10 cellular contexts compared by ENCODE assay signal in genomic region chr1:154222918-154223317, GRCh38. TPM values are rescaled to one million over a fixed set of nuclear protein-coding genes. Genes with fewer than 3 reads are reported as not detected.
DNase-seq lines count a peak whose midpoint lies in the region; ATAC-seq and TF ChIP-seq lines count a peak whose summit lies in the region.
"Had no signal": no experiment of that assay in that cellular context is flagged by ENCODE, and none has a peak within 500 bp of the region (broad histone marks: within the 10 kb centered on the region; RNA-seq: fewer than 3 reads in every experiment).

No MANE protein-coding gene starts in this region.

- no peak for TF ChIP-seq CTCF in HEK293 (tag by site-specific recombination; IDR thresholded peaks at IDR 0.05)
- TF ChIP-seq CTCF in mesothelial cell of epicardium (IDR thresholded peaks at IDR 0.05; ENCODE audit: unreplicated experiment): no peak
- no peak for TF ChIP-seq CTCF in adrenal gland (IDR thresholded peaks at IDR 0.05)

- intact Hi-C loops in adrenal gland (cut with DNase I): no loop called here

- H3K36me3 ChIP-seq in ACC112 (ENCODE audit: insufficient read depth, low read length) (peaks cover 41% of the 10 kb centered on the region), HEK293 (ENCODE audit: control insufficient read depth in 2 of 2, insufficient read depth in 1 of 2, low read length in 2 of 2) (peaks cover 31 to 61% of the 10 kb centered on the region in 2 experiments), adrenal gland (replicated peaks in 1 of 2) (peaks cover 0 to 41% of the 10 kb centered on the region in 2 donors)

- H3K4me3 Mint-ChIP-seq in activated naive CD8-positive, alpha-beta T cell treated with anti-CD3 and anti-CD28 coated beads for 36 hours: peak overlapping the region; percentile 94
- peak overlapping the region; percentile 88 for H3K4me3 Mint-ChIP-seq in mesothelial cell of epicardium

- CTCF ChIA-PET in HEK293 (lab: Yijun Ruan, JAX): interaction anchor here (0.6 to 2.5 kb wide), 4 partner anchors 24 to 254 kb away, joined by 3 to 8 read pairs (median 4); no protein-coding TSS in a partner anchor

- H3K27ac Mint-ChIP-seq in activated naive CD8-positive, alpha-beta T cell treated with anti-CD3 and anti-CD28 coated beads for 36 hours: peak overlapping the region; percentile 83
- peak overlapping the region; percentile 84 for H3K27ac Mint-ChIP-seq in mesothelial cell of epicardium

- POLR2A ChIA-PET in HEK293 (lab: Yijun Ruan, JAX): no interaction called here

- 0 out of 2 replicates have a peak overlapping the region, but pooled peaks have one; percentile 5 for H3K27ac ChIP-seq in ACC112 (ENCODE audit: low read depth, low read length)
- H3K27ac ChIP-seq in HEK293 (ENCODE audit: extremely low read depth, low read depth, low read length): no peak overlapping the region
- H3K27ac ChIP-seq in adrenal gland: peak overlapping the region in 2 of 5 donors; percentile 90 to 100

- ATAC-seq in HG02610 (IDR thresholded peaks at IDR 0.05; ENCODE audit: unreplicated experiment) (no peak), HG03460 (IDR thresholded peaks at IDR 0.05; ENCODE audit: unreplicated experiment) (no peak)
- ATAC-seq: gastroesophageal sphincter had no signal

- H3K79me2 ChIP-seq in ACC112 (ENCODE audit: control insufficient read depth, insufficient read depth, low read length, unreplicated experiment): peaks cover 97% of the 10 kb centered on the region

- peaks cover 62% of the 10 kb centered on the region for H3K4me1 Mint-ChIP-seq in activated naive CD8-positive, alpha-beta T cell treated with anti-CD3 and anti-CD28 coated beads for 36 hours
- peaks cover 49% of the 10 kb centered on the region for H3K4me1 Mint-ChIP-seq in mesothelial cell of epicardium

- H3K9me3 ChIP-seq in HEK293 (ENCODE audit: control insufficient read depth, insufficient read depth, low read depth, low read length) (no peaks in the 10 kb centered on the region), adrenal gland (replicated peaks in 1 of 3) (no peaks in the 10 kb centered on the region)
- H3K9me3 ChIP-seq: gastroesophageal sphincter had no signal

- peaks cover 45% of the 10 kb centered on the region for H3K4me1 ChIP-seq in ACC112 (ENCODE audit: control insufficient read depth, insufficient read depth, low read length, unreplicated experiment)
- no peaks in the 10 kb centered on the region for H3K4me1 ChIP-seq in HEK293 (ENCODE audit: control insufficient read depth, insufficient read depth, low read length)
- peaks cover 30 to 51% of the 10 kb centered on the region in 2 donors for H3K4me1 ChIP-seq in adrenal gland (replicated peaks in 1 of 2)

- H2AFZ ChIP-seq in ACC112 (ENCODE audit: low read length, unreplicated experiment): no peak overlapping the region

- no peak for TF ChIP-seq POLR2A in adrenal gland (IDR thresholded peaks at IDR 0.05)

- H3K4me3 ChIP-seq in ACC112 (ENCODE audit: low read depth, low read length) (peak overlapping the region; percentile 100), HEK293 (ENCODE audit: low read depth, low read length) (no peak overlapping the region; the same call in 1 of the 2 replicates), adrenal gland (peak overlapping the region in 1 of 4 donors; percentile 93)

- WGBS in adrenal gland, 4 donors: 70 to 79% (median 71%) methylated on average over 1 of the region's 1 CpG

- peaks cover 8% of the 10 kb centered on the region for H3K9me3 Mint-ChIP-seq in activated naive CD8-positive, alpha-beta T cell treated with anti-CD3 and anti-CD28 coated beads for 36 hours
- H3K9me3 Mint-ChIP-seq in mesothelial cell of epicardium: no peaks in the 10 kb centered on the region

- DNase-seq in activated naive CD8-positive, alpha-beta T cell treated with anti-CD3 and anti-CD28 coated beads for 36 hours: no peak
- DNase-seq in mesothelial cell of epicardium (ENCODE audit: low spot score in 2 of 2, unreplicated experiment in 2 of 2) (no peak), adrenal gland (no peak)
- DNase-seq in stimulated activated CD4-positive, alpha-beta T cell treated with anti-CD3 and anti-CD28 coated beads, Interleukin-4, amount 100 ng/mL, for 24 hours: no peak
- DNase-seq: NCI-H69 had no signal

- H3K27me3 Mint-ChIP-seq in activated naive CD8-positive, alpha-beta T cell treated with anti-CD3 and anti-CD28 coated beads for 36 hours: no peaks in the 10 kb centered on the region
- no peaks in the 10 kb centered on the region for H3K27me3 Mint-ChIP-seq in mesothelial cell of epicardium (ENCODE audit: low read depth)

- peaks cover 73% of the 10 kb centered on the region for H3K36me3 Mint-ChIP-seq in activated naive CD8-positive, alpha-beta T cell treated with anti-CD3 and anti-CD28 coated beads for 36 hours
- H3K36me3 Mint-ChIP-seq in mesothelial cell of epicardium: peaks cover 27% of the 10 kb centered on the region

- no peaks in the 10 kb centered on the region for H3K27me3 ChIP-seq in ACC112 (ENCODE audit: insufficient read depth, low read length)
- no peaks in the 10 kb centered on the region for H3K27me3 ChIP-seq in adrenal gland
- H3K27me3 ChIP-seq: gastroesophageal sphincter had no signal

TF ChIP-seq in HEK293, 187 proteins besides CTCF, POLR2A, EP300 and RAD21:
- no peak for TF ChIP-seq TSHZ1 (tag by site-specific recombination; IDR thresholded peaks at IDR 0.05; ENCODE audit: borderline replicate concordance)
- TF ChIP-seq PRDM1 (tag by site-specific recombination; IDR thresholded peaks at IDR 0.05): peak; percentile 67
- no peak for TF ChIP-seq OVOL3 (tag by site-specific recombination; IDR thresholded peaks at IDR 0.05)
- TF ChIP-seq SCRT2 (tag by site-specific recombination; IDR thresholded peaks at IDR 0.05): peak; percentile 94
- TF ChIP-seq ZNF830 (tag by site-specific recombination; IDR thresholded peaks at IDR 0.05; ENCODE audit: low read depth): no peak
- no peak for TF ChIP-seq ZNF202 (tag by site-specific recombination; IDR thresholded peaks at IDR 0.05; ENCODE audit: borderline replicate concordance)
- TF ChIP-seq ZNF302 (tag by site-specific recombination; IDR thresholded peaks at IDR 0.05; ENCODE audit: low read depth): no peak
- no peak for TF ChIP-seq ZNF626 (tag by site-specific recombination; IDR thresholded peaks at IDR 0.05)
- TF ChIP-seq SCRT1 (tag by site-specific recombination; IDR thresholded peaks at IDR 0.05; ENCODE audit: borderline replicate concordance): peak; percentile 89; the same call in 1 of the 2 replicates
TF ChIP-seq in HEK293: peak in this region for 3.

RNA-seq across cellular contexts. Expression of gene UBAP2L, which starts 2.2 kb away (rescaled TPM):
- 100 to 1,000 TPM; 247 to 266 TPM for total RNA-seq in activated naive CD8-positive, alpha-beta T cell treated with anti-CD3 and anti-CD28 coated beads for 36 hours
- total RNA-seq in mesothelial cell of epicardium (265 to 283 TPM (median 271 TPM) in 3 replicates), adrenal gland (100 to 1,000 TPM in 4 of 8 donors, 10 to 100 TPM in 4; 51.0 to 152 (median 97.5) TPM)
- polyA plus RNA-seq in adrenal gland: 100 to 1,000 TPM in 2 of 3 donors, 10 to 100 TPM in 1; 88.9 to 185 (median 101) TPM

RNA-seq across cellular contexts. Expression of gene CFAP141, which starts 16.8 kb away (rescaled TPM):
- not detected for total RNA-seq in activated naive CD8-positive, alpha-beta T cell treated with anti-CD3 and anti-CD28 coated beads for 36 hours
- total RNA-seq in mesothelial cell of epicardium: not detected in 3 replicates
- total RNA-seq in adrenal gland: not detected
- polyA plus RNA-seq in adrenal gland: under 1 TPM in 1 of 3 donors, not detected in 2; 0.51 TPM
- total RNA-seq: gastroesophageal sphincter had no signal

RNA-seq across cellular contexts. Expression of gene TPM3, which starts 31.0 kb away (rescaled TPM):
- 100 to 1,000 TPM; 725 to 753 TPM for total RNA-seq in activated naive CD8-positive, alpha-beta T cell treated with anti-CD3 and anti-CD28 coated beads for 36 hours
- 194 to 208 TPM (median 197 TPM) in 3 replicates for total RNA-seq in mesothelial cell of epicardium
- 100 to 1,000 TPM; 246 to 350 (median 269) TPM for total RNA-seq in adrenal gland
- polyA plus RNA-seq in adrenal gland: 100 to 1,000 TPM; 104 to 465 (median 111) TPM

RNA-seq across cellular contexts. Expression of gene HAX1, which starts 49.5 kb away (rescaled TPM):
- 100 to 1,000 TPM; 167 to 181 TPM for total RNA-seq in activated naive CD8-positive, alpha-beta T cell treated with anti-CD3 and anti-CD28 coated beads for 36 hours
- total RNA-seq in mesothelial cell of epicardium (34.7 to 38.3 TPM (median 36.8 TPM) in 3 replicates), adrenal gland (100 to 1,000 TPM in 3 of 8 donors, 10 to 100 TPM in 5; 80.7 to 121 (median 97.0) TPM)
- polyA plus RNA-seq in adrenal gland: 100 to 1,000 TPM; 180 to 243 (median 182) TPM
